In the genomic region with DNA sequence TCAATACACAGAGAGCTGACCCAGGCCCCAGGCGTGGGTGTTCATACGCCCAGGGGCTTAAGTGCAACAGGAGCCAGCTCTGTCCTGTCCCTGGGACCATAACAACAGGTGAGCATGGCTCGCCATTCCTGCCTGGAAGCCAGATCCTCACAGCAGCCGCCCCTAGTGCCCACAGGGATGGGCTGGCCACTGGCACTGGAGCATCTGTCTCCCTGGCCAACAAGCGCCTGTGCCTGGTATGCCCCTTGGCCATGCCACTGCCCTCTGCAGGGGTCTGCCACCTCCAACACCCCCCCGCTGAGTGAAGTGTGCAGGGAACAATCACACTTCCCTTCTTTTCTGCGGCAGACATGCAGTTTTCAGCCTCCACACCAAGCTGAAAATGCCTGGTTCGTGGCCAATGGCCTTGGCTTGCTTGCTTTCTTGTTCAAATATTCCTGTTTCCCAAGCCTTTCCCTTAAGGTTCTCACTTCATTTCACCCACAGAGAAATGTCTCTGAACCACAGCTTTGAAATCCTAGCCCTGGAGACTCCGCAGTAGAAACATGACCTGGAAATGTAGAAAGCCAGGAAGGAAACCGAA, we compare ENCODE assay signal across 1 cellular context.
TF ChIP-seq lines count a peak whose summit lies in the region.

No MANE protein-coding gene starts in this region.

TF ChIP-seq in GM23338, 12 proteins besides CTCF, POLR2A, EP300 and RAD21 (continued from another document):
- TF ChIP-seq, protein P1, sequence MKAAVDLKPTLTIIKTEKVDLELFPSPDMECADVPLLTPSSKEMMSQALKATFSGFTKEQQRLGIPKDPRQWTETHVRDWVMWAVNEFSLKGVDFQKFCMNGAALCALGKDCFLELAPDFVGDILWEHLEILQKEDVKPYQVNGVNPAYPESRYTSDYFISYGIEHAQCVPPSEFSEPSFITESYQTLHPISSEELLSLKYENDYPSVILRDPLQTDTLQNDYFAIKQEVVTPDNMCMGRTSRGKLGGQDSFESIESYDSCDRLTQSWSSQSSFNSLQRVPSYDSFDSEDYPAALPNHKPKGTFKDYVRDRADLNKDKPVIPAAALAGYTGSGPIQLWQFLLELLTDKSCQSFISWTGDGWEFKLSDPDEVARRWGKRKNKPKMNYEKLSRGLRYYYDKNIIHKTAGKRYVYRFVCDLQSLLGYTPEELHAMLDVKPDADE (IDR thresholded peaks at IDR 0.05) = no peak
- TF ChIP-seq, protein P2, sequence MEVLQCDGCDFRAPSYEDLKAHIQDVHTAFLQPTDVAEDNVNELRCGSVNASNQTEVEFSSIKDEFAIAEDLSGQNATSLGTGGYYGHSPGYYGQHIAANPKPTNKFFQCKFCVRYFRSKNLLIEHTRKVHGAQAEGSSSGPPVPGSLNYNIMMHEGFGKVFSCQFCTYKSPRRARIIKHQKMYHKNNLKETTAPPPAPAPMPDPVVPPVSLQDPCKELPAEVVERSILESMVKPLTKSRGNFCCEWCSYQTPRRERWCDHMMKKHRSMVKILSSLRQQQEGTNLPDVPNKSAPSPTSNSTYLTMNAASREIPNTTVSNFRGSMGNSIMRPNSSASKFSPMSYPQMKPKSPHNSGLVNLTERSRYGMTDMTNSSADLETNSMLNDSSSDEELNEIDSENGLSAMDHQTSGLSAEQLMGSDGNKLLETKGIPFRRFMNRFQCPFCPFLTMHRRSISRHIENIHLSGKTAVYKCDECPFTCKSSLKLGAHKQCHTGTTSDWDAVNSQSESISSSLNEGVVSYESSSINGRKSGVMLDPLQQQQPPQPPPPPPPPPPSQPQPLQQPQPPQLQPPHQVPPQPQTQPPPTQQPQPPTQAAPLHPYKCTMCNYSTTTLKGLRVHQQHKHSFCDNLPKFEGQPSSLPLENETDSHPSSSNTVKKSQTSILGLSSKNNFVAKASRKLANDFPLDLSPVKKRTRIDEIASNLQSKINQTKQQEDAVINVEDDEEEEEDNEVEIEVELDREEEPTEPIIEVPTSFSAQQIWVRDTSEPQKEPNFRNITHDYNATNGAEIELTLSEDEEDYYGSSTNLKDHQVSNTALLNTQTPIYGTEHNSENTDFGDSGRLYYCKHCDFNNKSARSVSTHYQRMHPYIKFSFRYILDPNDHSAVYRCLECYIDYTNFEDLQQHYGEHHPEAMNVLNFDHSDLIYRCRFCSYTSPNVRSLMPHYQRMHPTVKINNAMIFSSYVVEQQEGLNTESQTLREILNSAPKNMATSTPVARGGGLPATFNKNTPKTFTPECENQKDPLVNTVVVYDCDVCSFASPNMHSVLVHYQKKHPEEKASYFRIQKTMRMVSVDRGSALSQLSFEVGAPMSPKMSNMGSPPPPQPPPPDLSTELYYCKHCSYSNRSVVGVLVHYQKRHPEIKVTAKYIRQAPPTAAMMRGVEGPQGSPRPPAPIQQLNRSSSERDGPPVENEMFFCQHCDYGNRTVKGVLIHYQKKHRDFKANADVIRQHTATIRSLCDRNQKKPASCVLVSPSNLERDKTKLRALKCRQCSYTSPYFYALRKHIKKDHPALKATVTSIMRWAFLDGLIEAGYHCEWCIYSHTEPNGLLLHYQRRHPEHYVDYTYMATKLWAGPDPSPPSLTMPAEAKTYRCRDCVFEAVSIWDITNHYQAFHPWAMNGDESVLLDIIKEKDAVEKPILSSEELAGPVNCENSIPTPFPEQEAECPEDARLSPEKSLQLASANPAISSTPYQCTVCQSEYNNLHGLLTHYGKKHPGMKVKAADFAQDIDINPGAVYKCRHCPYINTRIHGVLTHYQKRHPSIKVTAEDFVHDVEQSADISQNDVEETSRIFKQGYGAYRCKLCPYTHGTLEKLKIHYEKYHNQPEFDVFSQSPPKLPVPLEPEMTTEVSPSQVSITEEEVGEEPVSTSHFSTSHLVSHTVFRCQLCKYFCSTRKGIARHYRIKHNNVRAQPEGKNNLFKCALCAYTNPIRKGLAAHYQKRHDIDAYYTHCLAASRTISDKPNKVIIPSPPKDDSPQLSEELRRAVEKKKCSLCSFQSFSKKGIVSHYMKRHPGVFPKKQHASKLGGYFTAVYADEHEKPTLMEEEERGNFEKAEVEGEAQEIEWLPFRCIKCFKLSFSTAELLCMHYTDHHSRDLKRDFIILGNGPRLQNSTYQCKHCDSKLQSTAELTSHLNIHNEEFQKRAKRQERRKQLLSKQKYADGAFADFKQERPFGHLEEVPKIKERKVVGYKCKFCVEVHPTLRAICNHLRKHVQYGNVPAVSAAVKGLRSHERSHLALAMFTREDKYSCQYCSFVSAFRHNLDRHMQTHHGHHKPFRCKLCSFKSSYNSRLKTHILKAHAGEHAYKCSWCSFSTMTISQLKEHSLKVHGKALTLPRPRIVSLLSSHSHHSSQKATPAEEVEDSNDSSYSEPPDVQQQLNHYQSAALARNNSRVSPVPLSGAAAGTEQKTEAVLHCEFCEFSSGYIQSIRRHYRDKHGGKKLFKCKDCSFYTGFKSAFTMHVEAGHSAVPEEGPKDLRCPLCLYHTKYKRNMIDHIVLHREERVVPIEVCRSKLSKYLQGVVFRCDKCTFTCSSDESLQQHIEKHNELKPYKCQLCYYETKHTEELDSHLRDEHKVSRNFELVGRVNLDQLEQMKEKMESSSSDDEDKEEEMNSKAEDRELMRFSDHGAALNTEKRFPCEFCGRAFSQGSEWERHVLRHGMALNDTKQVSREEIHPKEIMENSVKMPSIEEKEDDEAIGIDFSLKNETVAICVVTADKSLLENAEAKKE (CRISPR knock-in tag; IDR thresholded peaks at IDR 0.05) = no peak
- no peak for TF ChIP-seq POLR2AphosphoS5 (IDR thresholded peaks at IDR 0.05; ENCODE audit: low read depth)
- no peak for TF ChIP-seq NANOG (IDR thresholded peaks at IDR 0.05; ENCODE audit: borderline replicate concordance)
- no peak for TF ChIP-seq ZNF114 (CRISPR knock-in tag; IDR thresholded peaks at IDR 0.05)
- no peak for TF ChIP-seq ZNF331 (CRISPR knock-in tag; IDR thresholded peaks at IDR 0.05; ENCODE audit: low read depth)
